ENCODE assay signal across 8 cellular contexts in the genomic region with DNA sequence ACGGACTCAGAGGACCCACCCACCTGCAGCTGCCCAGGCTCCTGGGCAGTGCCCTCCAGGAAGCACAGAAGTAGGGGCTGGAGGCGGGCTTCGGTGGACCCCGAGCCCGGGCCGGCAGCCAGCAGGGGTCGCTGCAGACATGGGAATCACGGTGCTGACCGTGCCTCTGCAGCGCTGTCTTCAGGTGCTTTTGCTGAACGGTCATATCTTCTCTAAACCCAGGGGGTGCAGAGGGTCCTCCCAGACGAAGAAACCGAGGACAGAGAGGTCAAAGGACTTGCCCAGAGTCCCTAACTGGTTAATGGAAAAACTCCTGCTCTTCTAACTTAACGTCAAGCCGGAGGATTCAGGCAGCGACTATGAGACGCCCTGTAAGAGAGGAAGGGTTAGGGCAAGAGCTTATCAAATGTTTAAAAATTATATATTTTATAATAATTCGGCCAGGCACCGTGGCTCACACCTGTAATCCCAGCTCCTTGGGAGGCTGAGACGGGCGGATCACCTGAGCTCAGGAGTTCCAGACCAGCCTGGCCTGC. TPM values are rescaled to one million over a fixed set of nuclear protein-coding genes. Genes with fewer than 3 reads are reported as not detected.
DNase-seq lines count a peak whose midpoint lies in the region; TF ChIP-seq lines count a peak whose summit lies in the region.

No MANE protein-coding gene starts in this region.

- peaks cover 7% of the 10 kb centered on the region for H3K27me3 Mint-ChIP-seq in HFFc6 (ENCODE audit: insufficient read depth)
- no peaks in the 10 kb centered on the region for H3K27me3 Mint-ChIP-seq in activated naive CD4-positive, alpha-beta T cell treated with anti-CD3 and anti-CD28 coated beads for 36 hours (ENCODE audit: low read depth)

- H3K4me1 ChIP-seq in Peyer's patch = no peaks in the 10 kb centered on the region

- H3K36me3 Mint-ChIP-seq in HFFc6 (ENCODE audit: low read depth) = no peaks in the 10 kb centered on the region
- H3K36me3 Mint-ChIP-seq in activated naive CD4-positive, alpha-beta T cell treated with anti-CD3 and anti-CD28 coated beads for 36 hours (ENCODE audit: low read depth) = no peaks in the 10 kb centered on the region

- CTCF ChIA-PET in activated naive CD4-positive, alpha-beta T cell treated with anti-CD3 and anti-CD28 coated beads for 36 hours (lab: Charles Lee) = interaction anchor here (0.7 to 3.1 kb wide), 22 partner anchors 8 to 490 kb away, joined by 3 to 19 read pairs (median 4); no protein-coding TSS in a partner anchor

- H3K4me1 Mint-ChIP-seq in HFFc6 (ENCODE audit: low read depth) = no peaks in the 10 kb centered on the region
- H3K4me1 Mint-ChIP-seq in activated naive CD4-positive, alpha-beta T cell treated with anti-CD3 and anti-CD28 coated beads for 36 hours (ENCODE audit: low read depth) = no peaks in the 10 kb centered on the region

- H3K36me3 ChIP-seq in Peyer's patch = no peaks in the 10 kb centered on the region

- no peak overlapping the region for H3K27ac Mint-ChIP-seq in HFFc6
- H3K27ac Mint-ChIP-seq in activated naive CD4-positive, alpha-beta T cell treated with anti-CD3 and anti-CD28 coated beads for 36 hours = no peak overlapping the region

- no peak overlapping the region for H3K4me3 Mint-ChIP-seq in HFFc6
- H3K4me3 Mint-ChIP-seq in activated naive CD4-positive, alpha-beta T cell treated with anti-CD3 and anti-CD28 coated beads for 36 hours = no peak overlapping the region

- no peak for TF ChIP-seq POLR2A in Peyer's patch (IDR thresholded peaks at IDR 0.05)

- intact Hi-C loops in activated naive CD4-positive, alpha-beta T cell treated with anti-CD3 and anti-CD28 coated beads for 36 hours (cut with micrococcal nuclease) = loop anchor here (1.0 to 10.0 kb wide), 2 partner anchors 159 to 232 kb away; no protein-coding TSS in a partner anchor

- no peaks in the 10 kb centered on the region for H3K9me3 ChIP-seq in Peyer's patch

- H3K9me3 Mint-ChIP-seq in HFFc6 = no peaks in the 10 kb centered on the region
- no peaks in the 10 kb centered on the region for H3K9me3 Mint-ChIP-seq in activated naive CD4-positive, alpha-beta T cell treated with anti-CD3 and anti-CD28 coated beads for 36 hours

- H3K27me3 ChIP-seq in Peyer's patch = no peaks in the 10 kb centered on the region

- H3K27ac ChIP-seq in Peyer's patch = no peak overlapping the region

- TF ChIP-seq CTCF in HFFc6 (IDR thresholded peaks at IDR 0.05) (peak; percentile 78), Peyer's patch (IDR thresholded peaks at IDR 0.05) (peak in 5 of 6 experiments; percentile 56 to 68 (median 59))

- DNase-seq in Daoy (ENCODE audit: low read depth) (peak; percentile 65), HFFc6 (no peak), Peyer's patch (peak; percentile 60 to 77 (median 76)), iris pigment epithelial cell (ENCODE audit: low read depth) (peak; percentile 33), H4 (ENCODE audit: low spot score) (no peak), NCI-H2081 (lab: John Stamatoyannopoulos, UW) (no peak)
- peak; percentile 76 for DNase-seq in activated naive CD4-positive, alpha-beta T cell treated with anti-CD3 and anti-CD28 coated beads for 36 hours
- DNase-seq in stimulated activated CD8-positive, alpha-beta memory T cell treated with anti-CD3 and anti-CD28 coated beads, Interleukin-12 subunit alpha, Interleukin-12 subunit beta, amount 100 ng/mL, for 1 hour (ENCODE audit: low read depth) = peak; percentile 46

- no peak overlapping the region for H3K4me3 ChIP-seq in Peyer's patch

RNA-seq across cellular contexts. Expression of a gene that starts 21.5 kb away (rescaled TPM):
- total RNA-seq in Daoy (2014; rRNA removed; shearing (Covaris generic)) = not detected in 2 replicates
- not detected for total RNA-seq in HFFc6 (2021; fragmentation: NEBNext Ultra II Directional; extraction: Animal tissue kit (Norgen Biotek cat#: 25700))
- total RNA-seq in Peyer's patch = not detected
- total RNA-seq in activated naive CD4-positive, alpha-beta T cell treated with anti-CD3 and anti-CD28 coated beads for 36 hours = under 1 TPM in 1 of 2 experiments, not detected in 1; 0.10 TPM
- total RNA-seq in H4 (2014; rRNA removed; shearing (Covaris generic)) = not detected in 2 replicates

RNA-seq across cellular contexts. Expression of a gene that starts 36.6 kb away (rescaled TPM):
- 21.0 and 22.5 TPM in 2 replicates for total RNA-seq in Daoy (2014; rRNA removed; shearing (Covaris generic))
- total RNA-seq in HFFc6 (2021; fragmentation: NEBNext Ultra II Directional; extraction: Animal tissue kit (Norgen Biotek cat#: 25700)) = 10 to 100 TPM; 16.1 to 18.1 (median 16.5) TPM
- total RNA-seq in Peyer's patch = 10 to 100 TPM; 10.9 to 22.3 (median 15.8) TPM
- total RNA-seq in activated naive CD4-positive, alpha-beta T cell treated with anti-CD3 and anti-CD28 coated beads for 36 hours = 10 to 100 TPM; 15.3 to 16.5 TPM
- 13.6 and 14.3 TPM in 2 replicates for total RNA-seq in H4 (2014; rRNA removed; shearing (Covaris generic))

RNA-seq across cellular contexts. Expression of a gene that starts 38.5 kb away (rescaled TPM):
- total RNA-seq in Daoy (2014; rRNA removed; shearing (Covaris generic)) = 47.4 and 51.8 TPM in 2 replicates
- 10 to 100 TPM; 50.7 to 56.3 (median 52.8) TPM for total RNA-seq in HFFc6 (2021; fragmentation: NEBNext Ultra II Directional; extraction: Animal tissue kit (Norgen Biotek cat#: 25700))
- 10 to 100 TPM; 31.1 to 46.2 (median 35.5) TPM for total RNA-seq in Peyer's patch
- total RNA-seq in activated naive CD4-positive, alpha-beta T cell treated with anti-CD3 and anti-CD28 coated beads for 36 hours = 100 to 1,000 TPM; 143 to 149 TPM
- total RNA-seq in H4 (2014; rRNA removed; shearing (Covaris generic)) = 37.2 and 38.6 TPM in 2 replicates

Comparison
In these comparisons a context has a peak if more than half of its experiments do, and no peak if none do; other contexts are left out.
1. DNase-seq: peak in Daoy (single experiment), Peyer's patch (3 of 3), activated naive CD4-positive, alpha-beta T cell treated with anti-CD3 and anti-CD28 coated beads for 36 hours (single experiment), iris pigment epithelial cell (single experiment) and stimulated activated CD8-positive, alpha-beta memory T cell treated with anti-CD3 and anti-CD28 coated beads, Interleukin-12 subunit alpha, Interleukin-12 subunit beta, amount 100 ng/mL, for 1 hour (single experiment); none in HFFc6 (single experiment), H4 (single experiment) and NCI-H2081 (0 of 2).